ENCODE assay signal across 8 cellular contexts in the genomic region with DNA sequence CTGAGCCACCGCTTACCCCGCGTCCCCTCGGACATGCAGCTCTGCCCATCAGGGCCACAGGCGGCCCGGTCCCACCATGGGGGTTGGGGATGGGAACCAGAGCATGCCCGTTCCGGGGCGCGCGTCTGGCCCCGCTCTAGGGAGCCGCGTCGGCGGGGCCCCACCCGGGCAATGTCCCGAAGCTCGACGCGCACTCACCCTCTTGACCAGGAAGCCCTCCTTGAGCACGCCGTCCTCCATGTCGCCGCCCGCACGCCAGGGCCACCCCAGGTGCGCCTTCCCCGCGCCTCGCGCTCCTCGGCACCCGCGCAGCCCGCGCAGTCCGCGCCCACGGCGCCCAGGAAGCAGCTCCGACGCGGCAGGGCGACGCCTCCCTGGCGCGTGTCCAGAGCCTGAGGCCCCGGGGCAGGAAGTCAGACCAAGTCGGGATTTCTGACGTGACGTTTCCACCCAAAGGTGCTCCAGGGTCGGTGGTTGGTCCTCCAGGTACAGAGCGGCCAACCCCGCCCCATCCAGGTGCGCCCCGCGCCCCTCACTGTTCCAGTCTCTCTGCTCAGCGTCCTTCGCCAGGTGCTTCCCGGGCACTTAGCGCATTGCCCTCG. TPM values are rescaled to one million over a fixed set of nuclear protein-coding genes. Genes with fewer than 3 reads are reported as not detected.
A peak's percentile ranks its signal among the peaks of the same experiment; 100 is the strongest.
DNase-seq lines count a peak whose midpoint lies in the region; ATAC-seq and TF ChIP-seq lines count a peak whose summit lies in the region.

A gene with protein sequence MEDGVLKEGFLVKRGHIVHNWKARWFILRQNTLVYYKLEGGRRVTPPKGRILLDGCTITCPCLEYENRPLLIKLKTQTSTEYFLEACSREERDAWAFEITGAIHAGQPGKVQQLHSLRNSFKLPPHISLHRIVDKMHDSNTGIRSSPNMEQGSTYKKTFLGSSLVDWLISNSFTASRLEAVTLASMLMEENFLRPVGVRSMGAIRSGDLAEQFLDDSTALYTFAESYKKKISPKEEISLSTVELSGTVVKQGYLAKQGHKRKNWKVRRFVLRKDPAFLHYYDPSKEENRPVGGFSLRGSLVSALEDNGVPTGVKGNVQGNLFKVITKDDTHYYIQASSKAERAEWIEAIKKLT (minus strand): TSS at position 346 of the 602 bp plus-strand sequence. CDS start 106 bp downstream, at position 240.

- peak within 1 kb of the TSS; percentile 59 for H3K4me3 Mint-ChIP-seq in activated CD4-positive, alpha-beta T cell treated with anti-CD3 and anti-CD28 coated beads for 36 hours
- peak within 1 kb of the TSS; percentile 73 to 86 (median 82) for H3K4me3 Mint-ChIP-seq in naive thymus-derived CD4-positive, alpha-beta T cell
- no peak within 1 kb of the TSS for H3K4me3 Mint-ChIP-seq in mesothelial cell of epicardium

- intact Hi-C loops in activated CD4-positive, alpha-beta T cell treated with anti-CD3 and anti-CD28 coated beads for 36 hours (cut with DNase I, micrococcal nuclease): no loop called here
- intact Hi-C loops in naive thymus-derived CD4-positive, alpha-beta T cell (cut with micrococcal nuclease): no loop called here

- no peaks in the 10 kb centered on the region for H3K27me3 Mint-ChIP-seq in activated CD4-positive, alpha-beta T cell treated with anti-CD3 and anti-CD28 coated beads for 36 hours
- H3K27me3 Mint-ChIP-seq in naive thymus-derived CD4-positive, alpha-beta T cell: peaks cover 0 to 11% (median 0%) of the 10 kb centered on the region in 5 donors
- H3K27me3 Mint-ChIP-seq in mesothelial cell of epicardium (ENCODE audit: low read depth): no peaks in the 10 kb centered on the region

- H3K27ac ChIP-seq in HUES64 (ENCODE audit: low read depth, low read length): no peak within 1 kb of the TSS
- no peak within 1 kb of the TSS for H3K27ac ChIP-seq in naive thymus-derived CD4-positive, alpha-beta T cell (ENCODE audit: low read depth, low read length)
- H3K27ac ChIP-seq in tibial nerve: peak within 1 kb of the TSS in 1 of 4 donors; percentile 62

- 96% methylated on average over 63 of the region's 63 CpGs for WGBS in HUES64
- 5 to 6% methylated on average over 19 to 44 of the region's 63 CpGs for WGBS in tibial nerve, 2 donors

- H3K36me3 Mint-ChIP-seq in activated CD4-positive, alpha-beta T cell treated with anti-CD3 and anti-CD28 coated beads for 36 hours (ENCODE audit: low read depth): no peaks in the 10 kb centered on the region
- H3K36me3 Mint-ChIP-seq in naive thymus-derived CD4-positive, alpha-beta T cell: no peaks in the 10 kb centered on the region
- H3K36me3 Mint-ChIP-seq in mesothelial cell of epicardium: no peaks in the 10 kb centered on the region

- H3K9me3 ChIP-seq in HUES64 (ENCODE audit: insufficient read depth, low read depth, low read length): no peaks in the 10 kb centered on the region
- no peaks in the 10 kb centered on the region for H3K9me3 ChIP-seq in naive thymus-derived CD4-positive, alpha-beta T cell (ENCODE audit: control insufficient read depth in 2 of 3, low read length in 3 of 3)
- H3K9me3 ChIP-seq in tibial nerve: no peaks in the 10 kb centered on the region

- H3K4me1 Mint-ChIP-seq in activated CD4-positive, alpha-beta T cell treated with anti-CD3 and anti-CD28 coated beads for 36 hours: peaks cover 17% of the 10 kb centered on the region
- H3K4me1 Mint-ChIP-seq in naive thymus-derived CD4-positive, alpha-beta T cell: peaks cover 0 to 13% (median 9%) of the 10 kb centered on the region in 7 donors
- peaks cover 3% of the 10 kb centered on the region for H3K4me1 Mint-ChIP-seq in mesothelial cell of epicardium

- no peaks in the 10 kb centered on the region; the same call in 1 of the 2 replicates for H3K4me1 ChIP-seq in HUES64 (ENCODE audit: insufficient read depth, low read length)
- H3K4me1 ChIP-seq in naive thymus-derived CD4-positive, alpha-beta T cell (ENCODE audit: control insufficient read depth in 2 of 2, insufficient read depth in 2 of 2, low read length in 2 of 2): peaks cover 0 to 3% of the 10 kb centered on the region in 2 donors
- peaks cover 0 to 11% (median 3%) of the 10 kb centered on the region in 4 donors for H3K4me1 ChIP-seq in tibial nerve

- CTCF ChIA-PET in activated CD4-positive, alpha-beta T cell treated with anti-CD3 and anti-CD28 coated beads for 36 hours (lab: Charles Lee): interaction anchor here (0.9 to 5.2 kb wide), 3 partner anchors 14 to 188 kb away, joined by 3 to 27 read pairs (median 4); partner anchors contain the start of gene PIGH
- CTCF ChIA-PET in naive thymus-derived CD4-positive, alpha-beta T cell (lab: Charles Lee): interaction anchor here (1.0 to 1.5 kb wide), 2 partner anchors 16 to 21 kb away, joined by 3 read pairs; no protein-coding TSS in a partner anchor

- H3K27me3 ChIP-seq in HUES64 (ENCODE audit: insufficient read depth, low read length) (peaks cover 19% of the 10 kb centered on the region), tibial nerve (peaks cover 0 to 14% of the 10 kb centered on the region in 2 donors)
- peaks cover 0 to 3% of the 10 kb centered on the region in 2 donors for H3K27me3 ChIP-seq in naive thymus-derived CD4-positive, alpha-beta T cell (ENCODE audit: control insufficient read depth in 2 of 2, insufficient read depth in 2 of 2, low read length in 2 of 2)

- peak; percentile 71 for DNase-seq in activated CD4-positive, alpha-beta T cell treated with anti-CD3 and anti-CD28 coated beads for 36 hours
- DNase-seq in effector CD8-positive, alpha-beta T cell (lab: John Stamatoyannopoulos, UW): peak; percentile 15
- peak; percentile 38 to 71 (median 69) for DNase-seq in naive thymus-derived CD4-positive, alpha-beta T cell
- DNase-seq in tibial nerve (ENCODE audit: low spot score in 2 of 2) (no peak), NCI-H446 (lab: John Stamatoyannopoulos, UW) (no peak), mesothelial cell of epicardium (ENCODE audit: low spot score in 2 of 2, unreplicated experiment in 2 of 2) (no peak)

- H3K4me3 ChIP-seq in HUES64 (ENCODE audit: low read length) (peak within 1 kb of the TSS; percentile 42), tibial nerve (peak within 1 kb of the TSS; percentile 8 to 48 (median 34))
- H3K4me3 ChIP-seq in naive thymus-derived CD4-positive, alpha-beta T cell (ENCODE audit: low read length): peak within 1 kb of the TSS; percentile 40

- ATAC-seq in activated CD4-positive, alpha-beta T cell treated with anti-CD3 and anti-CD28 coated beads for 36 hours: peak; percentile 68
- peak; percentile 75 for ATAC-seq in naive thymus-derived CD4-positive, alpha-beta T cell
- no peak for ATAC-seq in HG03439 (IDR thresholded peaks at IDR 0.05; ENCODE audit: unreplicated experiment)

- TF ChIP-seq EP300 in tibial nerve (IDR thresholded peaks at IDR 0.05): no peak

- no peak within 1 kb of the TSS for H3K27ac Mint-ChIP-seq in activated CD4-positive, alpha-beta T cell treated with anti-CD3 and anti-CD28 coated beads for 36 hours
- H3K27ac Mint-ChIP-seq in naive thymus-derived CD4-positive, alpha-beta T cell: peak within 1 kb of the TSS in 7 of 9 donors; percentile 14 to 86 (median 59)
- H3K27ac Mint-ChIP-seq in mesothelial cell of epicardium: no peak within 1 kb of the TSS

- TF ChIP-seq CTCF in tibial nerve (IDR thresholded peaks at IDR 0.05) (no peak), mesothelial cell of epicardium (IDR thresholded peaks at IDR 0.05; ENCODE audit: unreplicated experiment) (no peak)

- TF ChIP-seq POLR2A in tibial nerve (IDR thresholded peaks at IDR 0.05): no peak

- POLR2A ChIA-PET in activated CD4-positive, alpha-beta T cell treated with anti-CD3 and anti-CD28 coated beads for 36 hours (lab: Charles Lee): no interaction called here
- POLR2A ChIA-PET in naive thymus-derived CD4-positive, alpha-beta T cell (lab: Charles Lee): interaction anchor here (1.0 kb wide), 1 partner anchor 52 kb away, joined by 4 read pairs; the partner anchor contains the start of genes ATP6V1D and EIF2S1

- no peaks in the 10 kb centered on the region for H3K9me3 Mint-ChIP-seq in activated CD4-positive, alpha-beta T cell treated with anti-CD3 and anti-CD28 coated beads for 36 hours (ENCODE audit: low read depth)
- H3K9me3 Mint-ChIP-seq in naive thymus-derived CD4-positive, alpha-beta T cell: no peaks in the 10 kb centered on the region
- H3K9me3 Mint-ChIP-seq in mesothelial cell of epicardium: no peaks in the 10 kb centered on the region

- H3K9ac ChIP-seq in HUES64 (ENCODE audit: low read depth, low read length): no peak within 1 kb of the TSS

- no peaks in the 10 kb centered on the region for H3K36me3 ChIP-seq in HUES64 (ENCODE audit: insufficient read depth, low read length)
- no peaks in the 10 kb centered on the region for H3K36me3 ChIP-seq in naive thymus-derived CD4-positive, alpha-beta T cell (ENCODE audit: control insufficient read depth in 2 of 3, insufficient read depth in 3 of 3, low read length in 3 of 3)
- no peaks in the 10 kb centered on the region for H3K36me3 ChIP-seq in tibial nerve

RNA-seq across cellular contexts. Expression of the gene that starts here (rescaled TPM):
- polyA plus RNA-seq in HUES64 (2013, experiment 1 of 2): not detected
- not detected for polyA plus RNA-seq in HUES64 (2013, experiment 2 of 2)
- total RNA-seq in activated CD4-positive, alpha-beta T cell treated with anti-CD3 and anti-CD28 coated beads for 36 hours: 1 to 10 TPM; 2.9 to 5.1 TPM
- 1 to 10 TPM in 3 of 5 experiments, under 1 TPM in 2; 0.36 to 2.8 (median 1.5) TPM for total RNA-seq in naive thymus-derived CD4-positive, alpha-beta T cell
- 1 to 10 TPM; 4.1 to 5.4 TPM for polyA plus RNA-seq in naive thymus-derived CD4-positive, alpha-beta T cell
- 1 to 10 TPM in 1 of 4 donors, under 1 TPM in 1, not detected in 2; 0.39 to 1.2 TPM for total RNA-seq in tibial nerve
- total RNA-seq in mesothelial cell of epicardium: 0.95 TPM in 1 of 3 replicates, not detected in the others

Comparison
In these comparisons a context has a peak if more than half of its experiments do, and no peak if none do; other contexts are left out.
1. DNase-seq: peak in activated CD4-positive, alpha-beta T cell treated with anti-CD3 and anti-CD28 coated beads for 36 hours (single experiment), effector CD8-positive, alpha-beta T cell (single experiment) and naive thymus-derived CD4-positive, alpha-beta T cell (9 of 9); none in tibial nerve (0 of 2), NCI-H446 (0 of 2) and mesothelial cell of epicardium (0 of 2).
2. H3K27ac Mint-ChIP-seq: peak in naive thymus-derived CD4-positive, alpha-beta T cell (7 of 9); none in activated CD4-positive, alpha-beta T cell treated with anti-CD3 and anti-CD28 coated beads for 36 hours (single experiment) and mesothelial cell of epicardium (single experiment).
3. Peak in every context shown above with its lines, with median percentiles within 50 percentile points of each other: H3K4me3 ChIP-seq.